In the genomic region with DNA sequence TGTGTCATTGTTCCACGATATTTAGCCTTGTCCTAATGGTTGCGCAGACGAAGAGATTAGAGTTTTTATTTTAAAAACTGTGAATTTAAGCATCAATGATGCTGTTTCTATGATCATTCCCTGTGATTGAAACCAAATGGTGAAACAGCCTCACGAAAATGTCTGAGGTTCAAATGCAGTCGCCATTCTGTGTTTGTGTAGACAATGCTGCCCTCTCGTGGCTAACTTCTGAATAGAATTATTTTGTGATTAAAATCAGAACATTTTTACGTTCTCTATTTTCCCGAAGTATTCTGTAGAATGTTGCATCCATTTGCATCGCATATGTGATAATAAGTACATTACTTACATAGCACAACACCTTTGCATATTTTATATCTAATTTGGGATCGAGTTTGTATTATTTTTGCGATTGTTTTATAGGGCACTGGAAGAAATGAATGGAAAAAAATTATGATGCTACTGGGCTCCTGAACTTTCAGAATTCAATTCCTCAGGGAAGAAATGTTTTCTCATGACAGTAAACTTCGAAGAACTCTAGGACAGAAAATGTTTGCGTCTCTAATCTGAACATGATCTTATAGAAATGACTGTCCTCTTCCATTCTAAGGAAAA, we compare ENCODE assay signal across 8 cellular contexts.
DNase-seq lines count a peak whose midpoint lies in the region; ATAC-seq, FAIRE-seq and TF ChIP-seq lines count a peak whose summit lies in the region.

No MANE protein-coding gene starts in this region.

- H3K36me3 ChIP-seq in RWPE2 (ENCODE audit: low read depth), result no peaks in the 10 kb centered on the region

- no peaks in the 10 kb centered on the region for H3K27me3 ChIP-seq in RWPE2 (ENCODE audit: insufficient read depth, poor library complexity, severe bottlenecking)

- FAIRE-seq in HTR-8/SVneo (lab: Jason Lieb, UNC), result no peak

- DNase-seq in DMS79 (lab: John Stamatoyannopoulos, UW) (peak; percentile 8), HTR-8/SVneo (ENCODE audit: insufficient read length, low spot score) (peak; percentile 46), RWPE2 (ENCODE audit: low spot score) (no peak), kidney tubule cell (ENCODE audit: low spot score) (peak; percentile 71), germinal center (ENCODE audit: low spot score) (no peak)
- DNase-seq in central memory CD4-positive, alpha-beta T cell, result peak; percentile 45
- peak in 2 of 3 donors; percentile 33 to 34 for DNase-seq in stimulated activated CD4-positive, alpha-beta T cell treated with anti-CD3 and anti-CD28 coated beads, TNF-alpha, amount 100 ng/mL, for 48 hours (ENCODE audit: low read depth in 3 of 3)

- peaks cover 21% of the 10 kb centered on the region for H3K4me1 ChIP-seq in RWPE2 (ENCODE audit: insufficient read depth, poor library complexity, severe bottlenecking)

- 0 out of 3 replicates have a peak, but pooled peaks have one; percentile 10 for ATAC-seq in RWPE2 (ENCODE audit: low read depth)
- no peak for ATAC-seq in HG02610 (IDR thresholded peaks at IDR 0.05; ENCODE audit: unreplicated experiment)

- peak; percentile 82 for TF ChIP-seq CTCF in RWPE2 (IDR thresholded peaks at IDR 0.05; ENCODE audit: poor library complexity, severe bottlenecking)

- H3K27ac ChIP-seq in RWPE2 (ENCODE audit: poor library complexity, severe bottlenecking), result peak overlapping the region; percentile 15

- H3K9me3 ChIP-seq in RWPE2 (ENCODE audit: severe bottlenecking), result no peaks in the 10 kb centered on the region

- H3K4me3 ChIP-seq in RWPE2 (ENCODE audit: severe bottlenecking), result no peak overlapping the region

Comparison
In these comparisons a context has a peak if more than half of its experiments do, and no peak if none do; other contexts are left out.
1. DNase-seq: peak in DMS79 (single experiment), HTR-8/SVneo (single experiment), central memory CD4-positive, alpha-beta T cell (single experiment), kidney tubule cell (single experiment) and stimulated activated CD4-positive, alpha-beta T cell treated with anti-CD3 and anti-CD28 coated beads, TNF-alpha, amount 100 ng/mL, for 48 hours (2 of 3); none in RWPE2 (single experiment) and germinal center (single experiment).